17 cellular contexts compared by ENCODE assay signal in the genomic region with DNA sequence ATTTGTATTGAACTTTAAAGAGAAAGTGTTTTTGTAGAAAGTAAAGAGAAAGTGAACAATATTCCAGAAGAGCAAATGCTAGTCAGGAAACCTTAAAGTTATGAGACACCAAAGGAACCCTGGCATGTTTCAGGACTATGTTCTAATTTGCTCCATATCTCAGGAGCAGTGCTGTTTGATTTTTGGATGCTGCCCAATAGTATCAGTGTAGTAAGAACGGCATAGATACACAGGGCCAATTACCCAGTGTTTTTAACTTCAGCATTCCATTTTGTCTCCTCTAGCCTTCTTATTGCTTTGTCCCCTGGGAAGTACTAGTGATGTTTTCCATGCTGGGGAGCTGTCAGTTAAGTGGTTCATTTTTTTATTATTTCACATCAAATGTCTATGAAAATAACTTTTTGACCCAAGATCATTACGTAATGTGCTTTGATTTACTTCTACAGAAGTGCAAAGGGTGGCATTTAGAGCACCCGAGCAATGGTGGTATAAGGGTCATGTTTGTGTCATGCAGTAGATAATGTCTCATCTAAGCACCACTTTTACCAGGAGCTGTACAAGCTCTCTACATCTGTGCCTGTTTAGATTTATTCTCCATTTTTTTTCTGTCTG.
DNase-seq lines count a peak whose midpoint lies in the region; ATAC-seq and TF ChIP-seq lines count a peak whose summit lies in the region.
"Had no signal": no experiment of that assay in that cellular context is flagged by ENCODE, and none has a peak within 500 bp of the region (broad histone marks: within the 10 kb centered on the region; RNA-seq: fewer than 3 reads in every experiment).

No MANE protein-coding gene starts in this region.

- intact Hi-C loops in left ventricle myocardium superior (cut with micrococcal nuclease) (no loop called here), Right ventricle myocardium inferior (cut with DNase I) (no loop called here), body of pancreas (cut with DNase I) (no loop called here), ovary (cut with DNase I) (no loop called here), vagina (cut with DNase I) (no loop called here)

- H3K9me3 ChIP-seq in body of pancreas (no peaks in the 10 kb centered on the region), thoracic aorta (no peaks in the 10 kb centered on the region), ovary (no peaks in the 10 kb centered on the region), vagina (no peaks in the 10 kb centered on the region)
- H3K9me3 ChIP-seq: BLaER1 had no signal

- peak overlapping the region; percentile 36 to 77 (median 51) for H3K27ac Mint-ChIP-seq in nephron
- H3K27ac Mint-ChIP-seq: CD14-positive monocyte; CD4-positive, alpha-beta memory T cell had no signal

- no peaks in the 10 kb centered on the region for H3K9me3 Mint-ChIP-seq in nephron

- no peak for DNase-seq in left ventricle myocardium superior
- DNase-seq in Right ventricle myocardium inferior (ENCODE audit: missing footprints): no peak
- no peak for DNase-seq in body of pancreas
- no peak for DNase-seq in thoracic aorta (ENCODE audit: low spot score)
- DNase-seq in ovary: no peak
- no peak for DNase-seq in vagina (ENCODE audit: extremely low spot score in 2 of 2)
- DNase-seq in H7: no peak
- DNase-seq: 8988T; CD4-positive, alpha-beta memory T cell; DMS153; DMS79; GF-D8; GOT3; H9 had no signal

- TF ChIP-seq EP300 in ovary (IDR thresholded peaks at IDR 0.05): no peak

- no peaks in the 10 kb centered on the region for H3K27me3 Mint-ChIP-seq in nephron (ENCODE audit: low read depth)
- H3K27me3 Mint-ChIP-seq: CD4-positive, alpha-beta memory T cell had no signal

- WGBS in body of pancreas, 2 donors: 38% methylated on average over 3 of the region's 3 CpGs
- 13 to 24% (median 19%) methylated on average over 3 of the region's 3 CpGs for WGBS in ovary, 3 donors

- peak; percentile 26 for ATAC-seq in left ventricle myocardium superior
- no peak for ATAC-seq in Right ventricle myocardium inferior
- peak; percentile 35 for ATAC-seq in body of pancreas
- ATAC-seq in thoracic aorta (ENCODE audit: insufficient number of reproducible peaks, low FRiP score, low read depth): no peak

- H3K4me1 ChIP-seq in body of pancreas (no peaks in the 10 kb centered on the region), thoracic aorta (ENCODE audit: control insufficient read depth in 1 of 2, low read depth in 2 of 2) (peaks cover 4 to 17% of the 10 kb centered on the region in 2 donors), ovary (ENCODE audit: insufficient read depth) (no peaks in the 10 kb centered on the region), vagina (peaks cover 4% of the 10 kb centered on the region)
- H3K4me1 ChIP-seq: BLaER1 had no signal

- no peak for TF ChIP-seq CTCF in body of pancreas (IDR thresholded peaks at IDR 0.05)
- TF ChIP-seq CTCF in nephron (IDR thresholded peaks at IDR 0.05; ENCODE audit: unreplicated experiment in 3 of 3): no peak
- no peak for TF ChIP-seq CTCF in thoracic aorta (IDR thresholded peaks at IDR 0.05)
- TF ChIP-seq CTCF in ovary (IDR thresholded peaks at IDR 0.05): no peak
- TF ChIP-seq CTCF in vagina (IDR thresholded peaks at IDR 0.05): no peak

- no peak for TF ChIP-seq POLR2A in body of pancreas (IDR thresholded peaks at IDR 0.05)
- TF ChIP-seq POLR2A in ovary (IDR thresholded peaks at IDR 0.05): no peak
- TF ChIP-seq POLR2A in vagina (IDR thresholded peaks at IDR 0.05): no peak

- H3K27ac ChIP-seq in body of pancreas (no peak overlapping the region), thoracic aorta (peak overlapping the region in 1 of 2 donors; percentile 39), ovary (no peak overlapping the region), vagina (no peak overlapping the region)
- H3K27ac ChIP-seq: BLaER1 had no signal

- H3K27me3 ChIP-seq in body of pancreas (no peaks in the 10 kb centered on the region), thoracic aorta (replicated peaks; ENCODE audit: insufficient read depth) (no peaks in the 10 kb centered on the region), ovary (no peaks in the 10 kb centered on the region), vagina (no peaks in the 10 kb centered on the region), H7 (ENCODE audit: control insufficient read depth, insufficient read depth, low read length) (no peaks in the 10 kb centered on the region)
- H3K27me3 ChIP-seq: BLaER1 had no signal

- no peak overlapping the region for H3K4me3 Mint-ChIP-seq in nephron
- H3K4me3 Mint-ChIP-seq: CD14-positive monocyte; CD4-positive, alpha-beta memory T cell; H9 had no signal

- no peaks in the 10 kb centered on the region for H3K36me3 Mint-ChIP-seq in nephron (ENCODE audit: low read depth)
- H3K36me3 Mint-ChIP-seq: CD14-positive monocyte; CD4-positive, alpha-beta memory T cell had no signal

- H3K4me1 Mint-ChIP-seq in nephron: peaks cover 25% of the 10 kb centered on the region
- H3K4me1 Mint-ChIP-seq: CD14-positive monocyte; CD4-positive, alpha-beta memory T cell had no signal

- H3K4me3 ChIP-seq in body of pancreas: no peak overlapping the region
- H3K4me3 ChIP-seq in thoracic aorta: peak overlapping the region; percentile 5
- no peak overlapping the region for H3K4me3 ChIP-seq in ovary
- H3K4me3 ChIP-seq in vagina: no peak overlapping the region
- H3K4me3 ChIP-seq in H7 (ENCODE audit: insufficient read depth, low read depth, low read length): no peak overlapping the region
- H3K4me3 ChIP-seq: BLaER1 had no signal

- H3K36me3 ChIP-seq in body of pancreas (replicated peaks in 1 of 2; ENCODE audit: insufficient read depth in 1 of 2, low read depth in 2 of 2): no peaks in the 10 kb centered on the region
- H3K36me3 ChIP-seq in thoracic aorta: no peaks in the 10 kb centered on the region
- H3K36me3 ChIP-seq in ovary: no peaks in the 10 kb centered on the region
- no peaks in the 10 kb centered on the region for H3K36me3 ChIP-seq in vagina
- no peaks in the 10 kb centered on the region for H3K36me3 ChIP-seq in H7 (replicated peaks; ENCODE audit: control insufficient read depth, insufficient read depth, low read length)
- H3K36me3 ChIP-seq: BLaER1 had no signal

Comparison
In these comparisons a context has a peak if more than half of its experiments do, and no peak if none do; other contexts are left out.
1. ATAC-seq: peak in left ventricle myocardium superior (single experiment) and body of pancreas (single experiment); none in Right ventricle myocardium inferior (single experiment) and thoracic aorta (single experiment).